In genomic region chrX:154371771-154372300, GRCh38 we compare ENCODE assay signal across 8 cellular contexts.
DNase-seq lines count a peak whose midpoint lies in the region; ATAC-seq and TF ChIP-seq lines count a peak whose summit lies in the region.

No MANE protein-coding gene starts in this region.

- H3K4me3 ChIP-seq in NB4 (ENCODE audit: low read depth, low read length) (peak overlapping the region; percentile 43), retinal pigment epithelial cell (ENCODE audit: low read length) (peak overlapping the region; percentile 48)

- POLR2A ChIA-PET in HEK293T (lab: Yijun Ruan, JAX): no interaction called here

- CTCF ChIA-PET in HEK293T (lab: Yijun Ruan, JAX): no interaction called here

- DNase-seq in DMS 273 (lab: John Stamatoyannopoulos, UW; ENCODE audit: unreplicated experiment) (peak; percentile 50), DMS 273 treated with DMSO at 0.1 percent for 48 hours (lab: John Stamatoyannopoulos, UW) (no peak), NB4 (ENCODE audit: low read depth) (no peak), epithelial cell of prostate (ENCODE audit: low read depth, low spot score) (no peak), retinal pigment epithelial cell (ENCODE audit: low read depth) (no peak), HEK293T (ENCODE audit: extremely low spot score) (no peak)

- H3K27ac ChIP-seq in epithelial cell of prostate: peak overlapping the region; percentile 91

- TF ChIP-seq POLR2A in NB4 (IDR thresholded peaks at IDR 0.05; ENCODE audit: extremely low read depth, insufficient read length): no peak

- no peak for TF ChIP-seq CTCF in NB4 (IDR thresholded peaks at IDR 0.05; ENCODE audit: low read depth, low read length)
- TF ChIP-seq CTCF in retinal pigment epithelial cell (conservative IDR thresholded peaks at IDR 0.05; ENCODE audit: low read depth, low read length): no peak

- ATAC-seq in HG03025 (IDR thresholded peaks at IDR 0.05; ENCODE audit: low FRiP score, unreplicated experiment) (no peak), GM19455 (IDR thresholded peaks at IDR 0.05; ENCODE audit: unreplicated experiment) (no peak)

TF ChIP-seq in HEK293T, 16 proteins besides CTCF, POLR2A, EP300 and RAD21:
- TF ChIP-seq SP1 (IDR thresholded peaks at IDR 0.05) (no peak), NFRKB (IDR thresholded peaks at IDR 0.05) (no peak), TARDBP (IDR thresholded peaks at IDR 0.05) (no peak), FOXA1 (IDR thresholded peaks at IDR 0.05) (no peak), ELF4 (IDR thresholded peaks at IDR 0.05) (no peak), PKNOX1 (IDR thresholded peaks at IDR 0.05) (no peak), BHLHE40 (IDR thresholded peaks at IDR 0.05; ENCODE audit: borderline replicate concordance) (no peak), LEF1 (IDR thresholded peaks at IDR 0.05; ENCODE audit: borderline replicate concordance) (no peak), ARNT (IDR thresholded peaks at IDR 0.05) (no peak), SUZ12 (IDR thresholded peaks at IDR 0.05) (no peak), CTBP1 (IDR thresholded peaks at IDR 0.05; ENCODE audit: borderline replicate concordance) (no peak), FOXK2 (IDR thresholded peaks at IDR 0.05) (no peak), L3MBTL2 (conservative IDR thresholded peaks at IDR 0.05) (no peak), HDGF (IDR thresholded peaks at IDR 0.05; ENCODE audit: borderline replicate concordance) (no peak), ZNF384 (IDR thresholded peaks at IDR 0.05) (no peak), FOXM1 (IDR thresholded peaks at IDR 0.05; ENCODE audit: borderline replicate concordance) (no peak)
